ENCODE assay signal across 22 cellular contexts in genomic region chr16:1977875-1978268, GRCh38. TPM values are rescaled to one million over a fixed set of nuclear protein-coding genes. Genes with fewer than 3 reads are reported as not detected.
DNase-seq lines count a peak whose midpoint lies in the region; ATAC-seq, FAIRE-seq and TF ChIP-seq lines count a peak whose summit lies in the region.
"Had no signal": no experiment of that assay in that cellular context is flagged by ENCODE, and none has a peak within 500 bp of the region (broad histone marks: within the 10 kb centered on the region; RNA-seq: fewer than 3 reads in every experiment).

No MANE protein-coding gene starts in this region.

- H3K79me2 ChIP-seq in H1 (ENCODE audit: control insufficient read depth in 1 of 2, insufficient read depth in 2 of 2, low read length in 2 of 2): peaks cover 0 to 7% of the 10 kb centered on the region in 2 experiments; a peak in 2 of 4 replicates

- no peak overlapping the region for H3K56ac ChIP-seq in H1 (replicated peaks; ENCODE audit: insufficient read length, low read depth, low read length)

- H3K79me1 ChIP-seq in H1 (ENCODE audit: low read depth, low read length) (peaks cover 7% of the 10 kb centered on the region; the same call in 1 of the 2 replicates), neuronal stem cell (ENCODE audit: low read depth, low read length) (peaks cover 12% of the 10 kb centered on the region)

- H3K18ac ChIP-seq in H1 (ENCODE audit: extremely low read depth, low read length) (no peak overlapping the region), neuronal stem cell (ENCODE audit: low read length) (no peak overlapping the region)

- TF ChIP-seq EP300 in Ishikawa (IDR thresholded peaks at IDR 0.05; ENCODE audit: borderline replicate concordance) (no peak), H1 (IDR thresholded peaks at IDR 0.05; ENCODE audit: borderline replicate concordance in 1 of 2, low read depth in 2 of 2, low read length in 2 of 2) (no peak)

- H2AK5ac ChIP-seq in H1 (ENCODE audit: low read depth, low read length) (no peak overlapping the region), neuronal stem cell (ENCODE audit: low read depth, low read length) (no peak overlapping the region)

- H3K23ac ChIP-seq in H1 (ENCODE audit: insufficient read length): no peak overlapping the region
- peak overlapping the region; percentile 43 for H3K23ac ChIP-seq in neuronal stem cell (ENCODE audit: low read depth, low read length, poor library complexity)

- intact Hi-C loops in A673 (cut with micrococcal nuclease; ENCODE audit: unreplicated experiment) (no loop called here), left cardiac atrium (cut with DNase I) (no loop called here)

- no peak overlapping the region for H3K9ac ChIP-seq in H1 (replicated peaks in 1 of 4; ENCODE audit: extremely low read depth in 1 of 4, low read depth in 3 of 4, low read length in 3 of 4)
- peak overlapping the region; percentile 50 for H3K9ac ChIP-seq in neuronal stem cell (ENCODE audit: low read depth, low read length, poor library complexity)
- H3K9ac ChIP-seq: BLaER1 treated with 17β-estradiol and CSF1 and Interleukin-3, amounts not matched to agents 10 nM and 100 nM; GM23248 had no signal

- H3K27me3 ChIP-seq in A673 (replicated peaks; ENCODE audit: insufficient read depth, low read depth, low read length, poor library complexity) (no peaks in the 10 kb centered on the region), H1 (replicated peaks in 1 of 4; ENCODE audit: control insufficient read depth in 3 of 4, extremely low read depth in 1 of 4, insufficient read depth in 3 of 4, low read length in 3 of 4) (peaks cover 8 to 36% (median 35%) of the 10 kb centered on the region in 4 experiments; a peak in 6 of 7 replicates), neuronal stem cell (ENCODE audit: control insufficient read depth in 3 of 3, insufficient read depth in 3 of 3, low read depth in 1 of 3, low read length in 3 of 3) (peaks cover 0 to 48% (median 18%) of the 10 kb centered on the region in 3 experiments)

- no peak overlapping the region for H2AFZ ChIP-seq in H1 (ENCODE audit: low read length)
- no peak overlapping the region for H2AFZ ChIP-seq in neuronal stem cell (ENCODE audit: low read length)
- H2AFZ ChIP-seq: GM23248 had no signal

- TF ChIP-seq CTCF in A673 (conservative IDR thresholded peaks at IDR 0.05; ENCODE audit: low read depth, low read length) (no peak), H1 (IDR thresholded peaks at IDR 0.05; ENCODE audit: control extremely low read depth in 1 of 3, insufficient read depth in 1 of 3, low read depth in 1 of 3, low read length in 3 of 3) (no peak)

- POLR2A ChIA-PET in A673 (lab: Charles Lee; ENCODE audit: low non-redundant PET) (no interaction called here), H1 (lab: Charles Lee; ENCODE audit: partially characterized antibody) (interaction anchor here (1.0 to 28.2 kb wide), 10 partner anchors 10 to 202 kb away, joined by 3 to 736 read pairs (median 8); partner anchors contain the start of genes FAHD1, HAGH, MSRB1 and NDUFB10)

- H3K14ac ChIP-seq in H1 (ENCODE audit: insufficient read length) (no peak overlapping the region), neuronal stem cell (ENCODE audit: low read length) (no peak overlapping the region)

- no peak overlapping the region for H2BK20ac ChIP-seq in H1 (ENCODE audit: low read length)

- H4K5ac ChIP-seq in H1 (ENCODE audit: insufficient read length, low read depth, low read length): no peak overlapping the region

- H2BK120ac ChIP-seq in H1 (replicated peaks; ENCODE audit: low read depth, low read length) (no peak overlapping the region), neuronal stem cell (ENCODE audit: low read depth, low read length) (no peak overlapping the region)

- no peak overlapping the region; a peak in 1 of 4 replicates for H3K4me2 ChIP-seq in H1 (ENCODE audit: insufficient read depth in 1 of 2, low read depth in 2 of 2, low read length in 2 of 2)
- no peak overlapping the region for H3K4me2 ChIP-seq in neuronal stem cell (ENCODE audit: insufficient read depth, low read length, poor library complexity, severe bottlenecking)
- H3K4me2 ChIP-seq: A549; BLaER1 treated with 17β-estradiol and CSF1 and Interleukin-3, amounts not matched to agents 10 nM and 100 nM had no signal

- H2BK12ac ChIP-seq in H1 (ENCODE audit: low read depth, low read length) (no peak overlapping the region), neuronal stem cell (ENCODE audit: low read length) (no peak overlapping the region)

- peaks cover 15% of the 10 kb centered on the region for H3K4me1 ChIP-seq in A673 (ENCODE audit: insufficient read depth, low read length, poor library complexity, severe bottlenecking)
- peaks cover 3 to 27% (median 23%) of the 10 kb centered on the region in 4 experiments for H3K4me1 ChIP-seq in H1 (replicated peaks in 1 of 4; ENCODE audit: control insufficient read depth in 3 of 4, insufficient read depth in 4 of 4, low read length in 3 of 4)
- H3K4me1 ChIP-seq in neuronal stem cell (ENCODE audit: control insufficient read depth in 2 of 2, insufficient read depth in 1 of 2, low read depth in 1 of 2, low read length in 2 of 2): peaks cover 10 to 22% of the 10 kb centered on the region in 2 donors

- no peak overlapping the region for H3K4me3 ChIP-seq in A673 (ENCODE audit: low read depth, low read length, poor library complexity, severe bottlenecking)
- no peak overlapping the region for H3K4me3 ChIP-seq in H1 (ENCODE audit: extremely low read depth in 1 of 4, insufficient read depth in 2 of 4, low read depth in 3 of 4, low read length in 4 of 4)
- no peak overlapping the region for H3K4me3 ChIP-seq in neuronal stem cell (ENCODE audit: low read length in 2 of 2)
- H3K4me3 ChIP-seq: A549; BLaER1 treated with 17β-estradiol and CSF1 and Interleukin-3, amounts not matched to agents 10 nM and 100 nM; GM12878; GM23248 had no signal

- H2BK15ac ChIP-seq in H1 (ENCODE audit: low read length): no peak overlapping the region
- H2BK15ac ChIP-seq in neuronal stem cell (ENCODE audit: low read length): no peak overlapping the region

- FAIRE-seq in H1 (lab: Jason Lieb, UNC): no peak
- FAIRE-seq: A549, GM12878, GM19239, H54 had no signal

- no peaks in the 10 kb centered on the region for H3K9me3 ChIP-seq in A673 (ENCODE audit: low read depth, low read length, poor library complexity, severe bottlenecking)
- H3K9me3 ChIP-seq in H1 (ENCODE audit: insufficient read depth in 2 of 2, low read depth in 1 of 2, low read length in 1 of 2): no peaks in the 10 kb centered on the region
- H3K9me3 ChIP-seq in neuronal stem cell (replicated peaks in 1 of 2; ENCODE audit: control insufficient read depth in 2 of 2, insufficient read depth in 1 of 2, low read depth in 1 of 2, low read length in 2 of 2): no peaks in the 10 kb centered on the region
- H3K9me3 ChIP-seq: A549; BLaER1 treated with 17β-estradiol and CSF1 and Interleukin-3, amounts not matched to agents 10 nM and 100 nM had no signal

- peaks cover 2 to 25% of the 10 kb centered on the region in 2 experiments for H4K20me1 ChIP-seq in H1 (replicated peaks in 1 of 2; ENCODE audit: control insufficient read depth in 1 of 2, insufficient read depth in 2 of 2, low read length in 2 of 2)

- ATAC-seq in left cardiac atrium: no peak
- no peak for ATAC-seq in GM18907 (IDR thresholded peaks at IDR 0.05; ENCODE audit: unreplicated experiment)
- ATAC-seq: A549; CD8-positive, alpha-beta T cell; GM12878 had no signal

- 96% methylated on average over 15 of the region's 18 CpGs; no CpG with 5 or more reads in 1 of the 2 experiments for WGBS in H1 (ENCODE audit: extremely low coverage in 1 of 2, insufficient coverage in 1 of 2, insufficient read length in 1 of 2, insufficient replicate concordance in 2 of 2, low coverage in 1 of 2, low lambda C conversion rate in 2 of 2, missing lambda C conversion rate in 1 of 2), 2 experiments
- no CpG with 5 or more reads among the region's 18 CpGs for WGBS in neuronal stem cell (ENCODE audit: extremely low coverage in 2 of 2, insufficient read length in 2 of 2, insufficient replicate concordance in 1 of 2), 2 donors

- H3K27ac ChIP-seq in A673 (ENCODE audit: low read depth, low read length, poor library complexity, severe bottlenecking): no peak overlapping the region
- H3K27ac ChIP-seq in H1 (ENCODE audit: low read depth, low read length): no peak overlapping the region
- H3K27ac ChIP-seq in neuronal stem cell (replicated peaks; ENCODE audit: low read length): no peak overlapping the region
- H3K27ac ChIP-seq: A549; BLaER1 treated with 17β-estradiol and CSF1 and Interleukin-3, amounts not matched to agents 10 nM and 100 nM; GM23248 had no signal

- H4K8ac ChIP-seq in H1 (ENCODE audit: extremely low read depth, insufficient read depth, low read length): no peak overlapping the region
- H4K8ac ChIP-seq in neuronal stem cell (ENCODE audit: low read depth, low read length): no peak overlapping the region

- H3K4ac ChIP-seq in H1 (replicated peaks; ENCODE audit: insufficient read length, low read depth, low read length): no peak overlapping the region
- no peak overlapping the region for H3K4ac ChIP-seq in neuronal stem cell (ENCODE audit: low read length)

- H3K23me2 ChIP-seq in H1 (ENCODE audit: low read depth, low read length): peaks cover 14% of the 10 kb centered on the region; the same call in 1 of the 2 replicates

- BruUV-seq in A673 (replicated peaks; lab: Mats Ljungman, UMichigan): TSS peak; percentile 13

- CTCF ChIA-PET in A673 (lab: Charles Lee) (no interaction called here), H1 (lab: Charles Lee; ENCODE audit: partially characterized antibody) (interaction anchor here (0.7 to 1.5 kb wide), 4 partner anchors 20 to 54 kb away, joined by 3 to 5 read pairs (median 4); no protein-coding TSS in a partner anchor)

- H4K91ac ChIP-seq in H1 (replicated peaks; ENCODE audit: insufficient read length, low read length) (no peak overlapping the region), neuronal stem cell (ENCODE audit: low read depth, low read length, poor library complexity) (no peak overlapping the region)

- TF ChIP-seq RAD21 in Ishikawa (IDR thresholded peaks at IDR 0.05; ENCODE audit: low read depth) (no peak), H1 (IDR thresholded peaks at IDR 0.05 in 1 of 2, conservative IDR thresholded peaks at IDR 0.05 in 1 of 2; ENCODE audit: low read depth in 2 of 2, low read length in 2 of 2) (no peak)

- H2BK5ac ChIP-seq in H1 (ENCODE audit: low read depth, low read length) (0 out of 2 replicates have a peak overlapping the region, but pooled peaks have one; percentile 44), neuronal stem cell (ENCODE audit: low read length) (no peak overlapping the region)

- H3K36me3 ChIP-seq in A673 (ENCODE audit: insufficient read depth, low read length, poor library complexity, severe bottlenecking): peaks cover 28% of the 10 kb centered on the region
- peaks cover 11 to 33% (median 22%) of the 10 kb centered on the region in 4 experiments; a peak in 7 of 8 replicates for H3K36me3 ChIP-seq in H1 (ENCODE audit: control insufficient read depth in 2 of 4, insufficient read depth in 4 of 4, low read length in 3 of 4)
- peaks cover 31 to 47% of the 10 kb centered on the region in 2 donors for H3K36me3 ChIP-seq in neuronal stem cell (replicated peaks in 1 of 2; ENCODE audit: control insufficient read depth in 2 of 2, insufficient read depth in 2 of 2, low read length in 2 of 2)

- no peak for TF ChIP-seq POLR2A in H1 (IDR thresholded peaks at IDR 0.05; ENCODE audit: control extremely low read depth in 1 of 2, low read depth in 2 of 2, low read length in 2 of 2)

- DNase-seq in A673 (ENCODE audit: low spot score): no peak
- DNase-seq in H1 (ENCODE audit: low read depth in 1 of 2, low spot score in 2 of 2): no peak
- no peak for DNase-seq in neuronal stem cell (ENCODE audit: low spot score)
- no peak for DNase-seq in left cardiac atrium
- DNase-seq in ecto neural progenitor cell (ENCODE audit: low spot score): no peak
- DNase-seq: DMS 273 treated with DMSO at 0.1 percent for 48 hours, DMS53, DND-41, EL, GM23248, HCEC 1CT, HFFc6 had no signal

RNA-seq across cellular contexts. Expression of gene NOXO1, which starts 3.4 kb away (rescaled TPM):
- 0.90 and 1.2 TPM in 2 replicates for total RNA-seq in A673 (2021)
- total RNA-seq in H1 (2021; fragmentation: NEBNext Ultra II Directional; extraction: Animal tissue kit (Norgen Biotek cat#: 25700)): 2.5 and 3.3 TPM in 2 replicates
- 1.3 and 2.6 TPM in 2 replicates for polyA plus RNA-seq in H1 (2011; rRNA removed)
- polyA plus RNA-seq in H1 (2011; cell fraction: cytosol; rRNA removed): 1.7 TPM
- polyA plus RNA-seq in H1 (2011; cell fraction: nucleus; rRNA removed): 2.3 TPM
- polyA plus RNA-seq in H1 (2012, experiment 1 of 2): 0.33 to 1.1 TPM (median 0.74 TPM) in 4 replicates
- 0.58 TPM for polyA plus RNA-seq in H1 (2012, experiment 2 of 2)
- polyA plus RNA-seq in H1 (2013, experiment 1 of 2): 1.1 TPM
- 1.0 TPM for polyA plus RNA-seq in H1 (2013, experiment 2 of 2)
- not detected in 2 replicates for polyA minus RNA-seq in H1 (2011; rRNA and poly(A)+ RNA removed)
- polyA minus RNA-seq in H1 (2011; cell fraction: cytosol; rRNA and poly(A)+ RNA removed): not detected
- polyA minus RNA-seq in H1 (2011; cell fraction: nucleus; rRNA and poly(A)+ RNA removed): 0.60 TPM
- 0.14 TPM for polyA plus RNA-seq in neuronal stem cell (2013, experiment 1 of 2)
- 0.08 TPM for polyA plus RNA-seq in neuronal stem cell (2013, experiment 2 of 2)
- not detected for total RNA-seq in left cardiac atrium
- total RNA-seq: G401, GM23248 had no signal
- polyA plus RNA-seq: AG04450 had no signal

RNA-seq across cellular contexts. Expression of gene TBL3, which starts 6.0 kb away (rescaled TPM):
- total RNA-seq in A673 (2021) (58.4 and 64.1 TPM in 2 replicates), left cardiac atrium (10 to 100 TPM; 19.4 to 21.5 TPM)
- total RNA-seq in H1 (2021; fragmentation: NEBNext Ultra II Directional; extraction: Animal tissue kit (Norgen Biotek cat#: 25700)): 65.8 and 66.8 TPM in 2 replicates
- polyA plus RNA-seq in H1 (2011; rRNA removed): 137 and 159 TPM in 2 replicates
- 103 TPM for polyA plus RNA-seq in H1 (2011; cell fraction: cytosol; rRNA removed)
- 173 TPM for polyA plus RNA-seq in H1 (2011; cell fraction: nucleus; rRNA removed)
- 37.5 to 87.9 TPM (median 82.0 TPM) in 4 replicates for polyA plus RNA-seq in H1 (2012, experiment 1 of 2)
- polyA plus RNA-seq in H1 (2012, experiment 2 of 2): 92.8 TPM
- polyA plus RNA-seq in H1 (2013, experiment 1 of 2): 36.0 TPM
- 28.1 TPM for polyA plus RNA-seq in H1 (2013, experiment 2 of 2)
- 59.1 and 71.8 TPM in 2 replicates for polyA minus RNA-seq in H1 (2011; rRNA and poly(A)+ RNA removed)
- 62.5 TPM for polyA minus RNA-seq in H1 (2011; cell fraction: cytosol; rRNA and poly(A)+ RNA removed)
- polyA minus RNA-seq in H1 (2011; cell fraction: nucleus; rRNA and poly(A)+ RNA removed): 75.9 TPM
- polyA plus RNA-seq in neuronal stem cell (2013, experiment 1 of 2): 20.3 TPM
- 19.7 TPM for polyA plus RNA-seq in neuronal stem cell (2013, experiment 2 of 2)

RNA-seq across cellular contexts. Expression of gene GFER, which starts 6.1 kb away (rescaled TPM):
- 26.2 and 27.4 TPM in 2 replicates for total RNA-seq in A673 (2021)
- total RNA-seq in H1 (2021; fragmentation: NEBNext Ultra II Directional; extraction: Animal tissue kit (Norgen Biotek cat#: 25700)): 37.9 and 45.4 TPM in 2 replicates
- 17.7 and 29.1 TPM in 2 replicates for polyA plus RNA-seq in H1 (2011; rRNA removed)
- 19.6 TPM for polyA plus RNA-seq in H1 (2011; cell fraction: cytosol; rRNA removed)
- polyA plus RNA-seq in H1 (2011; cell fraction: nucleus; rRNA removed): 36.4 TPM
- 34.2 to 52.3 TPM (median 47.8 TPM) in 4 replicates for polyA plus RNA-seq in H1 (2012, experiment 1 of 2)
- polyA plus RNA-seq in H1 (2012, experiment 2 of 2): 63.8 TPM
- polyA plus RNA-seq in H1 (2013, experiment 1 of 2): 33.8 TPM
- 33.2 TPM for polyA plus RNA-seq in H1 (2013, experiment 2 of 2)
- 7.9 and 10.7 TPM in 2 replicates for polyA minus RNA-seq in H1 (2011; rRNA and poly(A)+ RNA removed)
- polyA minus RNA-seq in H1 (2011; cell fraction: cytosol; rRNA and poly(A)+ RNA removed): 21.6 TPM
- polyA minus RNA-seq in H1 (2011; cell fraction: nucleus; rRNA and poly(A)+ RNA removed): 22.6 TPM
- polyA plus RNA-seq in neuronal stem cell (2013, experiment 1 of 2): 32.3 TPM
- 33.5 TPM for polyA plus RNA-seq in neuronal stem cell (2013, experiment 2 of 2)
- total RNA-seq in left cardiac atrium: 10 to 100 TPM; 18.1 to 20.6 TPM

RNA-seq across cellular contexts. Expression of gene RNF151, which starts 11.2 kb away (rescaled TPM):
- total RNA-seq in A673 (2021) (not detected in 2 replicates), left cardiac atrium (not detected)
- total RNA-seq in H1 (2021; fragmentation: NEBNext Ultra II Directional; extraction: Animal tissue kit (Norgen Biotek cat#: 25700)): not detected in 2 replicates
- polyA plus RNA-seq in H1 (2011; rRNA removed): 0.17 TPM in 1 of 2 replicates, not detected in the other
- polyA plus RNA-seq in H1 (2011; cell fraction: cytosol; rRNA removed): not detected
- polyA plus RNA-seq in H1 (2011; cell fraction: nucleus; rRNA removed): 0.37 TPM
- 0.31 TPM in 1 of 4 replicates, not detected in the others for polyA plus RNA-seq in H1 (2012, experiment 1 of 2)
- not detected for polyA plus RNA-seq in H1 (2012, experiment 2 of 2)
- polyA plus RNA-seq in H1 (2013, experiment 1 of 2): not detected
- not detected for polyA plus RNA-seq in H1 (2013, experiment 2 of 2)
- not detected in 2 replicates for polyA minus RNA-seq in H1 (2011; rRNA and poly(A)+ RNA removed)
- polyA minus RNA-seq in H1 (2011; cell fraction: cytosol; rRNA and poly(A)+ RNA removed): not detected
- polyA minus RNA-seq in H1 (2011; cell fraction: nucleus; rRNA and poly(A)+ RNA removed): not detected
- not detected for polyA plus RNA-seq in neuronal stem cell (2013, experiment 1 of 2)
- not detected for polyA plus RNA-seq in neuronal stem cell (2013, experiment 2 of 2)
- total RNA-seq: CD8-positive, alpha-beta T cell; G401; GM23248; HFFc6 had no signal
- polyA plus RNA-seq: A549, AG04450, GM12878 had no signal

RNA-seq across cellular contexts. Expression of gene SYNGR3, which starts 11.9 kb away (rescaled TPM):
- total RNA-seq in A673 (2021): 1.4 and 2.3 TPM in 2 replicates
- 36.2 and 38.8 TPM in 2 replicates for total RNA-seq in H1 (2021; fragmentation: NEBNext Ultra II Directional; extraction: Animal tissue kit (Norgen Biotek cat#: 25700))
- 49.9 and 72.3 TPM in 2 replicates for polyA plus RNA-seq in H1 (2011; rRNA removed)
- polyA plus RNA-seq in H1 (2011; cell fraction: cytosol; rRNA removed): 43.3 TPM
- 58.6 TPM for polyA plus RNA-seq in H1 (2011; cell fraction: nucleus; rRNA removed)
- 25.3 to 42.7 TPM (median 36.2 TPM) in 4 replicates for polyA plus RNA-seq in H1 (2012, experiment 1 of 2)
- polyA plus RNA-seq in H1 (2012, experiment 2 of 2): 36.8 TPM
- polyA plus RNA-seq in H1 (2013, experiment 1 of 2): 26.9 TPM
- 28.0 TPM for polyA plus RNA-seq in H1 (2013, experiment 2 of 2)
- polyA minus RNA-seq in H1 (2011; rRNA and poly(A)+ RNA removed): 22.3 and 31.8 TPM in 2 replicates
- polyA minus RNA-seq in H1 (2011; cell fraction: cytosol; rRNA and poly(A)+ RNA removed): 34.8 TPM
- polyA minus RNA-seq in H1 (2011; cell fraction: nucleus; rRNA and poly(A)+ RNA removed): 32.6 TPM
- 17.3 TPM for polyA plus RNA-seq in neuronal stem cell (2013, experiment 1 of 2)
- polyA plus RNA-seq in neuronal stem cell (2013, experiment 2 of 2): 17.9 TPM
- 1 to 10 TPM in 1 of 2 donors, under 1 TPM in 1; 0.74 to 1.9 TPM for total RNA-seq in left cardiac atrium
